In the genomic region with DNA sequence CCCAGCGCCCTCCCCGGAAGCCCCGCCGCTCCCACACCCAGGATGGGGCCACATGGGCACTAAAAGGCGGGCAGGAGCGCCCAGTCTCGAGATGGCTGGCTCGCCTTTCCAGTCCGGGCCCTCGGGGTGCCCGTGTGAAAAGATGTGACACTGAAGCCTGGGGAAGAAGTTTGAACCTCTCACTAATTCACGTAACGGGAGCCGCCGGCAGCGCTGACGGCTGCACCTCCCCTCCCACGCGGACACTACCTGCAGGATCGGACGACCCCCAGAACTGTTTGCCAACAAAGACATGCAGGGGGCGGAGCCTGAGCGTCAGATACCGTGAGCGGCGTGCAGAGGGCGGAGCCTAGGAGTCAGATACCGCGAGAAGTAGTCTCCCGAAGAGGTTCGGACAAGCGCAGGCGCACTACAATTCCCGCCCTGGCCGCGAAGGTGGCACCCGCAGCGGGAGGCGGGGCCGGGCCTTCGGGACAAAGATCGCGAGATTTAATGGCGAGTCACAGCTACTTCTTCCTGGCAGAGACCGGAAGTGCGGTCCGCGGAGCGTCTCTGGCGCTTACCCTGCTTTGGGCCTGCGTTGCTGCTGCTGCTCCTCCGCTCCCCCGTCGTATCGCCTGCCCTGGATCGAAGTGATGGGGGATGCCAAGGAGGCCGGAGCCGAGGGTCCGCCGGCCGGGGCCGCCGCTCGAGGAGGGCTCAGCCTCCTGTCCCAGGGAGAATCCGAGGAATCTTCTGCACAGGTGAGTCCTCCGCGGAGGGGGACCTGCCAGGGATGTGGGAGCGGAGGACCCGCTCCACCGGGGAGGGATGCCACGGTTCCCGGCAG, we compare ENCODE assay signal across 8 cellular contexts. TPM values are rescaled to one million over a fixed set of nuclear protein-coding genes. Genes with fewer than 3 reads are reported as not detected.
A peak's percentile ranks its signal among the peaks of the same experiment; 100 is the strongest.
DNase-seq lines count a peak whose midpoint lies in the region; ATAC-seq and TF ChIP-seq lines count a peak whose summit lies in the region.

A gene with protein sequence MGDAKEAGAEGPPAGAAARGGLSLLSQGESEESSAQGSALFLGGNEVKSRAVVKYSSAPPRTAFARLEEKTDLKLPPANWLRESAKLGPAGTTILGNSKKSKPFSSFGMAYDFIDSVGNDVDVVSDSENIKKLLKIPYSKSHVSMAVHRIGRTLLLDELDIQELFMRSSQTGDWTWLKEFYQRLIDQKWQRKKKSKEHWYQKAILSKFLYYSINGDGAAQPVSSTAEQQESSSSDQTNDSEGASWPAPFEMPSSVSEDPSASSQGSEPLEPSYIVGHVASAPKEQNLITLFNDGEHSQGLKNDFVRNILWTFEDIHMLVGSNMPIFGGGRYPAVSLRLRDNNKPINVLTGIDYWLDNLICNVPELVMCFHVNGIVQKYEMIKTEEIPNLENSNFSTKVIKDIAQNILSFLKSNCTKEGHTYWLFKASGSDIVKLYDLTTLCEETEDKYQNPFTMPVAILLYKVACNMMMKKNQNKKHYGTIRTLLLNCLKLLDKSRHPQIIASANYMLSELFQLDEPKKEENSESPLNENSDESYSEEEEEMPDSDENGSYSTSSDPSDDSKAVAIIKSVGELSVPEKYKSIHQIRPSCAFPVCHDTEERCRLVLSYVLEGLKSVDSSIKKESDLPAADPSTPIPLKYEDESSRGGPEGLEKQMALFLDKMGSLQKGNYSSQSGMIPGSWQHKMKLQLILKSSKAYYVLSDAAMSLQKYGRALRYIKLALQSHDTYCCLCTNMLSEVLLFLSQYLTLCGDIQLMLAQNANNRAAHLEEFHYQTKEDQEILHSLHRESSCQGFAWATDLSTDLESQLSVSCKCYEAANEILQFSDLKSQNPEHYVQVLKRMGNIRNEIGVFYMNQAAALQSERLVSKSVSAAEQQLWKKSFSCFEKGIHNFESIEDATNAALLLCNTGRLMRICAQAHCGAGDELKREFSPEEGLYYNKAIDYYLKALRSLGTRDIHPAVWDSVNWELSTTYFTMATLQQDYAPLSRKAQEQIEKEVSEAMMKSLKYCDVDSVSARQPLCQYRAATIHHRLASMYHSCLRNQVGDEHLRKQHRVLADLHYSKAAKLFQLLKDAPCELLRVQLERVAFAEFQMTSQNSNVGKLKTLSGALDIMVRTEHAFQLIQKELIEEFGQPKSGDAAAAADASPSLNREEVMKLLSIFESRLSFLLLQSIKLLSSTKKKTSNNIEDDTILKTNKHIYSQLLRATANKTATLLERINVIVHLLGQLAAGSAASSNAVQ (plus strand): TSS at position 537 of the 829 bp plus-strand sequence. CDS start 99 bp downstream, at position 636.

- POLR2A ChIA-PET in GM10248 (lab: Yijun Ruan, JAX) = interaction anchor here (0.6 to 0.7 kb wide), 2 partner anchors 12 to 144 kb away, joined by 3 read pairs; no protein-coding TSS in a partner anchor

- H3K9me3 ChIP-seq in osteoblast (ENCODE audit: low read depth, low read length) (no peaks in the 10 kb centered on the region), thoracic aorta (no peaks in the 10 kb centered on the region)

- H3K4me3 ChIP-seq in osteoblast (ENCODE audit: insufficient read depth, low read length) (peak within 1 kb of the TSS; percentile 95), thoracic aorta (peak within 1 kb of the TSS; percentile 91)

- H3K27me3 ChIP-seq in osteoblast (ENCODE audit: insufficient read depth, low read length) = no peaks in the 10 kb centered on the region
- H3K27me3 ChIP-seq in thoracic aorta (replicated peaks; ENCODE audit: insufficient read depth) = no peaks in the 10 kb centered on the region

- peak within 1 kb of the TSS; percentile 92 for H3K27ac ChIP-seq in osteoblast (ENCODE audit: low read depth, low read length)
- peak within 1 kb of the TSS; percentile 79 to 91 for H3K27ac ChIP-seq in thoracic aorta

- peaks cover 33% of the 10 kb centered on the region for H3K4me1 Mint-ChIP-seq in activated naive CD8-positive, alpha-beta T cell (ENCODE audit: low read depth)
- no peaks in the 10 kb centered on the region for H3K4me1 Mint-ChIP-seq in glutamatergic neuron (ENCODE audit: low read depth, unreplicated experiment)

- TF ChIP-seq CTCF in GM10248 (IDR thresholded peaks at IDR 0.05; ENCODE audit: control extremely low read depth, extremely low read depth, low read depth, missing control alignments) (no peak), glutamatergic neuron (IDR thresholded peaks at IDR 0.05; ENCODE audit: partially characterized antibody, unreplicated experiment) (no peak), osteoblast (IDR thresholded peaks at IDR 0.05; ENCODE audit: extremely low read depth, low read depth, low read length) (no peak), thoracic aorta (IDR thresholded peaks at IDR 0.05) (no peak)

- peak; percentile 89 for ATAC-seq in HG02623 (IDR thresholded peaks at IDR 0.05; ENCODE audit: unreplicated experiment)
- ATAC-seq in thoracic aorta (ENCODE audit: insufficient number of reproducible peaks, low FRiP score, low read depth) = peak; percentile 100

- peak within 1 kb of the TSS; percentile 97 for H3K4me2 ChIP-seq in osteoblast (ENCODE audit: insufficient read depth, low read length)

- peak within 1 kb of the TSS; percentile 98 for H3K27ac Mint-ChIP-seq in activated naive CD8-positive, alpha-beta T cell
- H3K27ac Mint-ChIP-seq in glutamatergic neuron (ENCODE audit: unreplicated experiment) = peak within 1 kb of the TSS; percentile 97

- peaks cover 3% of the 10 kb centered on the region for H4K20me1 ChIP-seq in osteoblast (ENCODE audit: insufficient read depth, low read length)

- CTCF ChIA-PET in GM10248 (lab: Yijun Ruan, JAX) = no interaction called here

- H3K36me3 Mint-ChIP-seq in activated naive CD8-positive, alpha-beta T cell = peaks cover 7% of the 10 kb centered on the region
- peaks cover 5% of the 10 kb centered on the region for H3K36me3 Mint-ChIP-seq in glutamatergic neuron (ENCODE audit: unreplicated experiment)

- H3K27me3 Mint-ChIP-seq in activated naive CD8-positive, alpha-beta T cell = no peaks in the 10 kb centered on the region
- no peaks in the 10 kb centered on the region for H3K27me3 Mint-ChIP-seq in glutamatergic neuron (ENCODE audit: unreplicated experiment)

- H2AFZ ChIP-seq in osteoblast (ENCODE audit: low read length) = peak within 1 kb of the TSS; percentile 97

- peaks cover 27% of the 10 kb centered on the region for H3K79me2 ChIP-seq in osteoblast (ENCODE audit: insufficient read depth, low read length)

- H3K4me1 ChIP-seq in osteoblast (ENCODE audit: insufficient read depth, low read length) = peaks cover 19% of the 10 kb centered on the region
- H3K4me1 ChIP-seq in thoracic aorta (ENCODE audit: control insufficient read depth in 1 of 2, low read depth in 2 of 2) = peaks cover 7 to 11% of the 10 kb centered on the region in 2 donors

- no peaks in the 10 kb centered on the region for H3K9me3 Mint-ChIP-seq in activated naive CD8-positive, alpha-beta T cell (ENCODE audit: low read depth)
- H3K9me3 Mint-ChIP-seq in glutamatergic neuron (ENCODE audit: unreplicated experiment) = peaks cover 6% of the 10 kb centered on the region

- peak within 1 kb of the TSS; percentile 96 for H3K4me3 Mint-ChIP-seq in activated naive CD8-positive, alpha-beta T cell
- H3K4me3 Mint-ChIP-seq in glutamatergic neuron (ENCODE audit: unreplicated experiment) = peak within 1 kb of the TSS; percentile 97

- H3K36me3 ChIP-seq in osteoblast (ENCODE audit: insufficient read depth, low read length) (peaks cover 35% of the 10 kb centered on the region), thoracic aorta (peaks cover 8% of the 10 kb centered on the region)

- DNase-seq in GM10248 (ENCODE audit: extremely low spot score) (peak; percentile 98), NCI-H1105 (lab: John Stamatoyannopoulos, UW) (peak; percentile 92), SKM-1 treated with dmso at 0.1 percent for 144 hours (lab: John Stamatoyannopoulos, UW; ENCODE audit: unreplicated experiment) (peak; percentile 98), glutamatergic neuron (peak; percentile 99), osteoblast (ENCODE audit: insufficient read length, low spot score, missing footprints) (peak; percentile 98), thoracic aorta (ENCODE audit: low spot score) (peak; percentile 95)

RNA-seq across cellular contexts. Expression of the gene that starts here (rescaled TPM):
- total RNA-seq in glutamatergic neuron (ENCODE audit: unreplicated experiment) (41.3 TPM), osteoblast (24.5 and 25.0 TPM in 2 replicates), thoracic aorta (10 to 100 TPM; 14.2 to 28.6 TPM)

Comparison
In these comparisons a context has a peak if more than half of its experiments do, and no peak if none do; other contexts are left out.
1. Peak in every context shown above with its lines: DNase-seq, ATAC-seq, H3K4me3 ChIP-seq and H3K27ac ChIP-seq.